Comparison of ENCODE assay signal across 2 cellular contexts in genomic region chr17:64231567-64232141, GRCh38.
TF ChIP-seq lines count a peak whose summit lies in the region.

No MANE protein-coding gene starts in this region.

TF ChIP-seq in IMR-90, 13 proteins besides CTCF, POLR2A, EP300 and RAD21:
- TF ChIP-seq RFX5 (IDR thresholded peaks at IDR 0.05; ENCODE audit: low read depth, low read length) (no peak), CEBPB (IDR thresholded peaks at IDR 0.05; ENCODE audit: low read depth, low read length) (no peak), MXI1 (IDR thresholded peaks at IDR 0.05; ENCODE audit: borderline replicate concordance, low read depth, low read length) (no peak), FOS (IDR thresholded peaks at IDR 0.05; ENCODE audit: low read depth, low read length) (no peak), USF2 (IDR thresholded peaks at IDR 0.05; ENCODE audit: low read depth, low read length) (no peak), RCOR1 (IDR thresholded peaks at IDR 0.05; ENCODE audit: insufficient replicate concordance, low read length) (no peak)
- TF ChIP-seq, protein P1, sequence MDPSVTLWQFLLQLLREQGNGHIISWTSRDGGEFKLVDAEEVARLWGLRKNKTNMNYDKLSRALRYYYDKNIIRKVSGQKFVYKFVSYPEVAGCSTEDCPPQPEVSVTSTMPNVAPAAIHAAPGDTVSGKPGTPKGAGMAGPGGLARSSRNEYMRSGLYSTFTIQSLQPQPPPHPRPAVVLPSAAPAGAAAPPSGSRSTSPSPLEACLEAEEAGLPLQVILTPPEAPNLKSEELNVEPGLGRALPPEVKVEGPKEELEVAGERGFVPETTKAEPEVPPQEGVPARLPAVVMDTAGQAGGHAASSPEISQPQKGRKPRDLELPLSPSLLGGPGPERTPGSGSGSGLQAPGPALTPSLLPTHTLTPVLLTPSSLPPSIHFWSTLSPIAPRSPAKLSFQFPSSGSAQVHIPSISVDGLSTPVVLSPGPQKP (IDR thresholded peaks at IDR 0.05; ENCODE audit: borderline replicate concordance, low read depth, low read length), result no peak

TF ChIP-seq in K562, 482 proteins besides CTCF, POLR2A, EP300 and RAD21 (continues in another document):
- TF ChIP-seq HNRNPL (IDR thresholded peaks at IDR 0.05; ENCODE audit: low read depth, low read length), result no peak
- no peak for TF ChIP-seq GMEB1 (CRISPR knock-in tag; IDR thresholded peaks at IDR 0.05)
- TF ChIP-seq HDGF (IDR thresholded peaks at IDR 0.05), result no peak
- TF ChIP-seq CLOCK (CRISPR knock-in tag; IDR thresholded peaks at IDR 0.05; ENCODE audit: borderline replicate concordance), result no peak
- no peak for TF ChIP-seq GTF2F1 (IDR thresholded peaks at IDR 0.05; ENCODE audit: low read depth, low read length)
- peak; percentile 84 for TF ChIP-seq TCF3 (CRISPR knock-in tag; IDR thresholded peaks at IDR 0.05)
- no peak for TF ChIP-seq ZNF124 (CRISPR knock-in tag; IDR thresholded peaks at IDR 0.05)
- TF ChIP-seq ARID4B (CRISPR knock-in tag; IDR thresholded peaks at IDR 0.05), result no peak
- no peak for TF ChIP-seq ZNF324 (CRISPR knock-in tag; IDR thresholded peaks at IDR 0.05)
- TF ChIP-seq NR0B1 (IDR thresholded peaks at IDR 0.05; ENCODE audit: partially characterized antibody), result no peak
- TF ChIP-seq ZBTB9 (CRISPR knock-in tag; IDR thresholded peaks at IDR 0.05), result no peak
- no peak for TF ChIP-seq ID3 (CRISPR knock-in tag; IDR thresholded peaks at IDR 0.05)
- TF ChIP-seq ID3 (tag; IDR thresholded peaks at IDR 0.05), result no peak
- no peak for TF ChIP-seq PREB (CRISPR knock-in tag; IDR thresholded peaks at IDR 0.05)
- peak; percentile 77; the same call in 1 of the 2 replicates for TF ChIP-seq KLF16 (IDR thresholded peaks at IDR 0.05)
- TF ChIP-seq, protein P2, sequence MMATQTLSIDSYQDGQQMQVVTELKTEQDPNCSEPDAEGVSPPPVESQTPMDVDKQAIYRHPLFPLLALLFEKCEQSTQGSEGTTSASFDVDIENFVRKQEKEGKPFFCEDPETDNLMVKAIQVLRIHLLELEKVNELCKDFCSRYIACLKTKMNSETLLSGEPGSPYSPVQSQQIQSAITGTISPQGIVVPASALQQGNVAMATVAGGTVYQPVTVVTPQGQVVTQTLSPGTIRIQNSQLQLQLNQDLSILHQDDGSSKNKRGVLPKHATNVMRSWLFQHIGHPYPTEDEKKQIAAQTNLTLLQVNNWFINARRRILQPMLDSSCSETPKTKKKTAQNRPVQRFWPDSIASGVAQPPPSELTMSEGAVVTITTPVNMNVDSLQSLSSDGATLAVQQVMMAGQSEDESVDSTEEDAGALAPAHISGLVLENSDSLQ (IDR thresholded peaks at IDR 0.05), result no peak
- TF ChIP-seq NCOR1 (IDR thresholded peaks at IDR 0.05), result peak; percentile 82
- no peak for TF ChIP-seq FOXK1 (CRISPR knock-in tag; IDR thresholded peaks at IDR 0.05; ENCODE audit: borderline replicate concordance)
- peak; percentile 27 for TF ChIP-seq ZFP36 (IDR thresholded peaks at IDR 0.05; ENCODE audit: low read depth, low read length, partially characterized antibody)
- TF ChIP-seq RBM25 (IDR thresholded peaks at IDR 0.05; ENCODE audit: low read depth, low read length, severe bottlenecking), result no peak
- TF ChIP-seq AFF1 (IDR thresholded peaks at IDR 0.05; ENCODE audit: low read depth in 1 of 2, partially characterized antibody in 2 of 2), result no peak
- no peak for TF ChIP-seq ZNF583 (CRISPR knock-in tag; IDR thresholded peaks at IDR 0.05)
- TF ChIP-seq, protein P3, sequence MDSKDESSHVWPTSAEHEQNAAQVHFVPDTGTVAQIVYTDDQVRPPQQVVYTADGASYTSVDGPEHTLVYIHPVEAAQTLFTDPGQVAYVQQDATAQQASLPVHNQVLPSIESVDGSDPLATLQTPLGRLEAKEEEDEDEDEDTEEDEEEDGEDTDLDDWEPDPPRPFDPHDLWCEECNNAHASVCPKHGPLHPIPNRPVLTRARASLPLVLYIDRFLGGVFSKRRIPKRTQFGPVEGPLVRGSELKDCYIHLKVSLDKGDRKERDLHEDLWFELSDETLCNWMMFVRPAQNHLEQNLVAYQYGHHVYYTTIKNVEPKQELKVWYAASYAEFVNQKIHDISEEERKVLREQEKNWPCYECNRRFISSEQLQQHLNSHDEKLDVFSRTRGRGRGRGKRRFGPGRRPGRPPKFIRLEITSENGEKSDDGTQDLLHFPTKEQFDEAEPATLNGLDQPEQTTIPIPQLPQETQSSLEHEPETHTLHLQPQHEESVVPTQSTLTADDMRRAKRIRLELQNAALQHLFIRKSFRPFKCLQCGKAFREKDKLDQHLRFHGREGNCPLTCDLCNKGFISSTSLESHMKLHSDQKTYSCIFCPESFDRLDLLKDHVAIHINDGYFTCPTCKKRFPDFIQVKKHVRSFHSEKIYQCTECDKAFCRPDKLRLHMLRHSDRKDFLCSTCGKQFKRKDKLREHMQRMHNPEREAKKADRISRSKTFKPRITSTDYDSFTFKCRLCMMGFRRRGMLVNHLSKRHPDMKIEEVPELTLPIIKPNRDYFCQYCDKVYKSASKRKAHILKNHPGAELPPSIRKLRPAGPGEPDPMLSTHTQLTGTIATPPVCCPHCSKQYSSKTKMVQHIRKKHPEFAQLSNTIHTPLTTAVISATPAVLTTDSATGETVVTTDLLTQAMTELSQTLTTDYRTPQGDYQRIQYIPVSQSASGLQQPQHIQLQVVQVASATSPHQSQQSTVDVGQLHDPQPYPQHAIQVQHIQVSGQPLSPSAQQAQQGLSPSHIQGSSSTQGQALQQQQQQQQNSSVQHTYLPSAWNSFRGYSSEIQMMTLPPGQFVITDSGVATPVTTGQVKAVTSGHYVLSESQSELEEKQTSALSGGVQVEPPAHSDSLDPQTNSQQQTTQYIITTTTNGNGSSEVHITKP (IDR thresholded peaks at IDR 0.05; ENCODE audit: partially characterized antibody), result no peak
- no peak for TF ChIP-seq ZNF551 (CRISPR knock-in tag; IDR thresholded peaks at IDR 0.05)
- TF ChIP-seq NFXL1 (CRISPR knock-in tag; IDR thresholded peaks at IDR 0.05), result no peak
- TF ChIP-seq CREB1 (IDR thresholded peaks at IDR 0.05), result 0 out of 2 replicates have a peak, but pooled peaks have one; percentile 35
- TF ChIP-seq CREB1 (CRISPR knock-in tag; IDR thresholded peaks at IDR 0.05), result no peak
- peak; percentile 94 for TF ChIP-seq CBFA2T3 (IDR thresholded peaks at IDR 0.05)
